1 cellular context compared by ENCODE assay signal in genomic region chr11:46326813-46327416, GRCh38.
TF ChIP-seq lines count a peak whose summit lies in the region.

No MANE protein-coding gene starts in this region.

TF ChIP-seq in HepG2, 621 proteins besides CTCF, POLR2A, EP300 and RAD21:
- TF ChIP-seq POGZ (CRISPR knock-in tag; IDR thresholded peaks at IDR 0.05), result no peak
- TF ChIP-seq HMG20B (CRISPR knock-in tag; conservative IDR thresholded peaks at IDR 0.05), result no peak
- TF ChIP-seq ZNF83 (CRISPR knock-in tag; IDR thresholded peaks at IDR 0.05; ENCODE audit: borderline replicate concordance), result no peak
- peak; percentile 70 for TF ChIP-seq ZNF121 (CRISPR knock-in tag; IDR thresholded peaks at IDR 0.05)
- no peak for TF ChIP-seq ZC3H13 (CRISPR knock-in tag; IDR thresholded peaks at IDR 0.05)
- TF ChIP-seq ZFP62 (CRISPR knock-in tag; IDR thresholded peaks at IDR 0.05), result no peak
- TF ChIP-seq ZIK1 (CRISPR knock-in tag; IDR thresholded peaks at IDR 0.05; ENCODE audit: borderline replicate concordance, low read depth), result no peak
TF ChIP-seq in HepG2: peak in this region for 1.
